8 cellular contexts compared by ENCODE assay signal in genomic region chr19:1132625-1133383, GRCh38. TPM values are rescaled to one million over a fixed set of nuclear protein-coding genes. Genes with fewer than 3 reads are reported as not detected.
DNase-seq lines count a peak whose midpoint lies in the region; ATAC-seq and TF ChIP-seq lines count a peak whose summit lies in the region.

No MANE protein-coding gene starts in this region.

- H3K27ac ChIP-seq in adipose tissue (ENCODE audit: low read depth, low read length) (peak overlapping the region; percentile 100), thyroid gland (peak overlapping the region; percentile 17 to 82 (median 79))

- H3K4me1 ChIP-seq in thyroid gland: peaks cover 19 to 57% of the 10 kb centered on the region in 2 donors

- H3K27me3 ChIP-seq in kidney epithelial cell (ENCODE audit: control insufficient read depth, insufficient read depth, low read length) (no peaks in the 10 kb centered on the region), thyroid gland (no peaks in the 10 kb centered on the region)

- H3K9me3 ChIP-seq in thyroid gland: no peaks in the 10 kb centered on the region

- DNase-seq in GM12864 (ENCODE audit: low read depth): no peak
- no peak for DNase-seq in kidney epithelial cell (ENCODE audit: low read depth)
- no peak for DNase-seq in thyroid gland
- DNase-seq in NCI-H146 treated with DMSO at 0.1 percent for 48 hours (lab: John Stamatoyannopoulos, UW; ENCODE audit: unreplicated experiment): no peak
- no peak for DNase-seq in NCI-H524 treated with DMSO at 0.1 percent for 48 hours (lab: John Stamatoyannopoulos, UW)
- no peak for DNase-seq in HuH-7 (ENCODE audit: low spot score)

- WGBS in adipose tissue, 3 donors: 39 to 79% (median 40%) methylated on average over 42 to 46 of the region's 46 CpGs
- WGBS in thyroid gland, 2 donors: 85 to 86% methylated on average over 17 to 30 of the region's 46 CpGs

- peak; percentile 2 for ATAC-seq in HG03175 (IDR thresholded peaks at IDR 0.05; ENCODE audit: unreplicated experiment)

- no peak for TF ChIP-seq POLR2A in thyroid gland (IDR thresholded peaks at IDR 0.05)

- no peak for TF ChIP-seq CTCF in GM12864 (IDR thresholded peaks at IDR 0.05; ENCODE audit: low read depth, low read length, missing control alignments)
- no peak for TF ChIP-seq CTCF in kidney epithelial cell (IDR thresholded peaks at IDR 0.05; ENCODE audit: insufficient read depth, low read length, poor library complexity, severe bottlenecking)
- no peak for TF ChIP-seq CTCF in thyroid gland (IDR thresholded peaks at IDR 0.05)

- peak overlapping the region; percentile 66 for H3K4me3 ChIP-seq in GM12864 (ENCODE audit: low read depth, low read length)
- H3K4me3 ChIP-seq in kidney epithelial cell (ENCODE audit: low read depth, low read length): peak overlapping the region; percentile 71
- H3K4me3 ChIP-seq in thyroid gland (replicated peaks in 1 of 3): peak overlapping the region in 1 of 3 donors; percentile 42

- H3K36me3 ChIP-seq in kidney epithelial cell (ENCODE audit: control insufficient read depth, insufficient read depth, low read length) (peaks cover 2% of the 10 kb centered on the region), thyroid gland (no peaks in the 10 kb centered on the region)

- intact Hi-C loops in thyroid gland (cut with DNase I): no loop called here

RNA-seq across cellular contexts. Expression of gene GPX4, which starts 29.0 kb away (rescaled TPM):
- 1,000 to 10,000 TPM in 2 of 3 donors, 100 to 1,000 TPM in 1; 205 to 2,242 (median 1,517) TPM for polyA plus RNA-seq in adipose tissue
- 538 and 611 TPM in 2 replicates for total RNA-seq in kidney epithelial cell
- total RNA-seq in thyroid gland: 100 to 1,000 TPM; 350 to 485 (median 414) TPM

RNA-seq across cellular contexts. Expression of gene POLR2E, which starts 37.6 kb away (rescaled TPM):
- polyA plus RNA-seq in adipose tissue: 100 to 1,000 TPM in 2 of 3 donors, 10 to 100 TPM in 1; 86.3 to 393 (median 226) TPM
- 204 and 267 TPM in 2 replicates for total RNA-seq in kidney epithelial cell
- 100 to 1,000 TPM in 3 of 4 donors, 10 to 100 TPM in 1; 87.6 to 264 (median 163) TPM for total RNA-seq in thyroid gland

RNA-seq across cellular contexts. Expression of gene SBNO2, which starts 41.3 kb away (rescaled TPM):
- polyA plus RNA-seq in adipose tissue: 100 to 1,000 TPM in 1 of 3 donors, 10 to 100 TPM in 2; 22.0 to 155 (median 53.1) TPM
- total RNA-seq in kidney epithelial cell (48.8 and 56.7 TPM in 2 replicates), thyroid gland (10 to 100 TPM; 22.8 to 69.0 (median 25.5) TPM)
